Comparison of ENCODE assay signal across 8 cellular contexts in genomic region chr19:57578487-57579205, GRCh38.
DNase-seq lines count a peak whose midpoint lies in the region; ATAC-seq and TF ChIP-seq lines count a peak whose summit lies in the region.

TSS of gene ZNF416 (minus strand) at chr19:57578911. CDS start at chr19:57578704, 207 bp downstream.

- H3F3A ChIP-seq in OCI-LY1 (ENCODE audit: insufficient read depth, low read length), result no peaks in the 10 kb centered on the region

- DNase-seq in DMS 273 treated with DMSO at 0.1 percent for 48 hours (lab: John Stamatoyannopoulos, UW) (peak; percentile 97), HuH-7 (ENCODE audit: low spot score) (peak; percentile 99), activated T-cell treated with anti-CD3 and anti-CD28 coated beads for 24 hours (ENCODE audit: low read depth) (peak; percentile 95), epithelial cell of esophagus (ENCODE audit: low read depth) (peak; percentile 99), middle frontal gyrus (ENCODE audit: extremely low spot score, low spot score) (peak; percentile 98)
- DNase-seq in stimulated activated CD8-positive, alpha-beta memory T cell treated with anti-CD3 and anti-CD28 coated beads, Interleukin-2, amount 100 ng/mL, for 1 hour (ENCODE audit: low read depth in 2 of 2), result peak; percentile 90 to 91

- peaks cover 31% of the 10 kb centered on the region for H3K9me3 ChIP-seq in OCI-LY1 (ENCODE audit: low read length)

- H3K36me3 ChIP-seq in OCI-LY1 (ENCODE audit: insufficient read depth, low read length), result peaks cover 46% of the 10 kb centered on the region

- no peaks in the 10 kb centered on the region for H3K9me2 ChIP-seq in OCI-LY1 (ENCODE audit: low read depth, low read length)

- 0 out of 2 replicates have a peak, but pooled peaks cover 11% of the 10 kb centered on the region for H3K79me2 ChIP-seq in OCI-LY1 (ENCODE audit: insufficient read depth, low read length)

- peaks cover 16% of the 10 kb centered on the region for H3K4me1 ChIP-seq in OCI-LY1 (ENCODE audit: insufficient read depth, low read length, severe bottlenecking)

- peak within 1 kb of the TSS; percentile 80 for H3K4me3 ChIP-seq in OCI-LY1 (ENCODE audit: low read depth, low read length, poor library complexity, severe bottlenecking)
- H3K4me3 ChIP-seq in epithelial cell of esophagus (ENCODE audit: low read length), result peak within 1 kb of the TSS; percentile 79

- peak within 1 kb of the TSS; percentile 75 for H3K9ac ChIP-seq in OCI-LY1 (ENCODE audit: low read length)

- TF ChIP-seq CTCF in OCI-LY1 (IDR thresholded peaks at IDR 0.05; ENCODE audit: low read length) (peak; percentile 39; the same call in 1 of the 2 replicates), epithelial cell of esophagus (IDR thresholded peaks at IDR 0.05; ENCODE audit: insufficient read depth, low read depth, low read length, missing control alignments) (peak; percentile 16)

- peak within 1 kb of the TSS; percentile 99 for H2AFZ ChIP-seq in OCI-LY1 (ENCODE audit: low read length)

- H3K27me3 ChIP-seq in OCI-LY1 (ENCODE audit: insufficient read depth, low read length), result no peaks in the 10 kb centered on the region

- H3K27ac ChIP-seq in OCI-LY1 (ENCODE audit: low read depth, low read length, poor library complexity, severe bottlenecking), result peak within 1 kb of the TSS; percentile 6

- peak; percentile 88 for ATAC-seq in GM21526 (IDR thresholded peaks at IDR 0.05; ENCODE audit: low FRiP score, unreplicated experiment)

- no peaks in the 10 kb centered on the region for H4K20me1 ChIP-seq in OCI-LY1 (ENCODE audit: insufficient read depth, low read length)

- peak within 1 kb of the TSS; percentile 86 for H3K4me2 ChIP-seq in OCI-LY1 (ENCODE audit: low read length)

Comparison
In these comparisons a context has a peak if more than half of its experiments do, and no peak if none do; other contexts are left out.
1. Peak in every context shown above with its lines: DNase-seq, ATAC-seq, H3K4me3 ChIP-seq and H3K27ac ChIP-seq.